In the genomic region with DNA sequence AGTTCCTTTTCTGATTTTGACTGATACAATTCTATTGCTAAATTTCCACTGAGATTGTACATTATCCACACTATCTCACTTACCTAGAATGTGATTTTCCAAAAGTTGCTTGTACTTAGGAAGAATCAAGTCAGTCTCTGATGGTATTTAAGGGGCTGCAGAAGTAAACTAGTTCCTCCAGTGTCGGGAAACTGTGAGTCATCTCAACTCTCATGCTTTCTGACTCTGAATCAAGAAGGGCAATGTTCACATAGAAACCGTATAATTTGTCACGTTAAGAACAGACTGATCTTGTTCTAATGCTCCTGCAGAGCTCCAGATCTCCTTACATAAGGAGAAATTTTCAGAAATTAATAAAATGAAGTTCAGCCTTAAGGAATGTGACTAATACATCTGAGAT, we compare ENCODE assay signal across 12 cellular contexts.
DNase-seq lines count a peak whose midpoint lies in the region; ATAC-seq, FAIRE-seq and TF ChIP-seq lines count a peak whose summit lies in the region.
"Had no signal": no experiment of that assay in that cellular context is flagged by ENCODE, and none has a peak within 500 bp of the region (broad histone marks: within the 10 kb centered on the region; RNA-seq: fewer than 3 reads in every experiment).

No MANE protein-coding gene starts in this region.

- H3K36me3 ChIP-seq in breast epithelium, result no peaks in the 10 kb centered on the region
- H3K36me3 ChIP-seq: BLaER1 had no signal

- FAIRE-seq in frontal cortex (lab: Jason Lieb, UNC), result no peak

- H3K4me1 ChIP-seq in breast epithelium, result no peaks in the 10 kb centered on the region
- H3K4me1 ChIP-seq: BLaER1 had no signal

- POLR2A ChIA-PET in MCF 10A (lab: Yijun Ruan, JAX), result interaction anchor here (0.7 to 6.3 kb wide), 6 partner anchors 19 to 370 kb away, joined by 3 to 56 read pairs (median 10); a partner anchor contains a TSS

- TF ChIP-seq CTCF in MCF 10A (IDR thresholded peaks at IDR 0.05; ENCODE audit: unreplicated experiment) (no peak), breast epithelium (IDR thresholded peaks at IDR 0.05) (no peak)

- CTCF ChIA-PET in MCF 10A (lab: Yijun Ruan, JAX), result no interaction called here

- no peak overlapping the region for H3K27ac ChIP-seq in breast epithelium
- H3K27ac ChIP-seq: BLaER1 had no signal

- no peaks in the 10 kb centered on the region for H3K9me3 ChIP-seq in breast epithelium
- H3K9me3 ChIP-seq: BLaER1 had no signal

- peaks cover 9% of the 10 kb centered on the region for H3K36me3 Mint-ChIP-seq in MCF 10A (ENCODE audit: insufficient read depth, unreplicated experiment)

- peaks cover 36% of the 10 kb centered on the region for H3K4me1 Mint-ChIP-seq in MCF 10A (ENCODE audit: insufficient read depth, unreplicated experiment)

- intact Hi-C loops in MCF 10A (cut with micrococcal nuclease), result no loop called here
- intact Hi-C loops in breast epithelium (cut with DNase I; ENCODE audit: low total_unique reads), result loop anchor here (10.0 kb wide), 1 partner anchor 373 kb away; a partner anchor contains a TSS

- peak overlapping the region; percentile 7 for H3K4me3 Mint-ChIP-seq in MCF 10A (ENCODE audit: unreplicated experiment)
- H3K4me3 Mint-ChIP-seq: T-helper 2 cell treated with Interferon-gamma antibody and Interleukin-4, amounts not matched to agents 5 μg/mL and 100 μg/mL, for 36 hours had no signal

- no peaks in the 10 kb centered on the region for H3K27me3 Mint-ChIP-seq in MCF 10A (ENCODE audit: insufficient read depth, unreplicated experiment)

- no peak overlapping the region for H3K4me3 ChIP-seq in breast epithelium
- H3K4me3 ChIP-seq: BLaER1 had no signal

- BruUV-seq in MCF 10A (replicated peaks; lab: Mats Ljungman, UMichigan), result no TSS peak

- DNase-seq in MCF 10A (ENCODE audit: unreplicated experiment) (peak; percentile 81), breast epithelium (ENCODE audit: low spot score in 2 of 2) (no peak), astrocyte of the hippocampus (ENCODE audit: low read depth, low spot score) (peak; percentile 89), kidney glomerular epithelial cell (lab: John Stamatoyannopoulos, UW) (peak; percentile 36), NCI-H2171 (lab: John Stamatoyannopoulos, UW) (no peak), superior temporal gyrus (ENCODE audit: extremely low spot score) (no peak), frontal cortex (ENCODE audit: low spot score in 2 of 2) (no peak)
- DNase-seq: NCI-H1105 treated with DMSO at 0.1 percent for 48 hours, retina had no signal

- ATAC-seq in GM21737 (IDR thresholded peaks at IDR 0.05; ENCODE audit: unreplicated experiment), result no peak

- no peaks in the 10 kb centered on the region for H3K27me3 ChIP-seq in breast epithelium
- H3K27me3 ChIP-seq: BLaER1 had no signal

- peak overlapping the region; percentile 79 for H3K27ac Mint-ChIP-seq in MCF 10A (ENCODE audit: low read depth, unreplicated experiment)
- H3K27ac Mint-ChIP-seq: T-helper 2 cell treated with Interferon-gamma antibody and Interleukin-4, amounts not matched to agents 5 μg/mL and 100 μg/mL, for 36 hours had no signal

- TF ChIP-seq POLR2A in breast epithelium (IDR thresholded peaks at IDR 0.05), result no peak

- H3K9me3 Mint-ChIP-seq in MCF 10A (ENCODE audit: unreplicated experiment), result peaks cover 31% of the 10 kb centered on the region
- H3K9me3 Mint-ChIP-seq: T-helper 2 cell treated with Interferon-gamma antibody and Interleukin-4, amounts not matched to agents 5 μg/mL and 100 μg/mL, for 36 hours had no signal

Comparison
In these comparisons a context has a peak if more than half of its experiments do, and no peak if none do; other contexts are left out.
1. DNase-seq: peak in MCF 10A (single experiment), astrocyte of the hippocampus (single experiment) and kidney glomerular epithelial cell (single experiment); none in breast epithelium (0 of 2), NCI-H2171 (single experiment), superior temporal gyrus (single experiment) and frontal cortex (0 of 2).